ENCODE assay signal across 2 cellular contexts in the genomic region with DNA sequence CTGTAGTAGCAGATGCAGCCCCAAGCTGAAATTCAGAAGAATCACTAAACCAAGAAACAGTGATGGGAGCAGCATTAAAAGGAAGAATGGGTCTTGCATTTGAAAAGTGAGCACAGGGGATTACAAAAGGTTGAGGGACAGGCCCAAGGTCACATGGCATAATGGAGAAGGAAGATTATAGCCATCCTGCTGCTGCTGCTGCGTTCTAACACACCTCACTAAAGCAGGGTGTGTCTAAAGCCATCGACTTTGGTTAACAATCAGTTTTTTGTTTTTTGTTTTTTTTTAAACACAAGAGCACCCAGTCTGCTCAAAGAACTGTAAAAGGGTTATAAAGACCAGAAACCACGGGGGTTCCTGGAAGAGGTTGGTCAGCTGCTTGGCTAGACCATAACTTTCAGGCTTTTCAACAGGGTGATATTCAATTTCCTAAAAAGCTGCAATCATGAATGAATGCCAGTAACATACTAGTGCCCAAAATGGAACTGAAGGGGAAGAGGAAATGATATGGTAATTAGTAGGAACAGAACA.
TF ChIP-seq lines count a peak whose summit lies in the region.

No MANE protein-coding gene starts in this region.

TF ChIP-seq in HepG2, 621 proteins besides CTCF, POLR2A, EP300 and RAD21:
- TF ChIP-seq U2AF2 (IDR thresholded peaks at IDR 0.05; ENCODE audit: low read depth, low read length) (no peak), ZBTB20 (CRISPR knock-in tag; IDR thresholded peaks at IDR 0.05; ENCODE audit: borderline replicate concordance, low read depth) (no peak), ATRX (CRISPR knock-in tag; IDR thresholded peaks at IDR 0.05; ENCODE audit: borderline replicate concordance) (no peak), KAT2B (IDR thresholded peaks at IDR 0.05; ENCODE audit: borderline replicate concordance, low read depth, low read length) (no peak), ZNF207 (IDR thresholded peaks at IDR 0.05; ENCODE audit: borderline replicate concordance) (no peak), SNAPC2 (CRISPR knock-in tag; IDR thresholded peaks at IDR 0.05) (no peak), ZNF510 (CRISPR knock-in tag; IDR thresholded peaks at IDR 0.05; ENCODE audit: low read depth) (no peak), ASH2L (IDR thresholded peaks at IDR 0.05; ENCODE audit: insufficient read length, low read depth, low read length) (no peak)
- TF ChIP-seq, protein P1, sequence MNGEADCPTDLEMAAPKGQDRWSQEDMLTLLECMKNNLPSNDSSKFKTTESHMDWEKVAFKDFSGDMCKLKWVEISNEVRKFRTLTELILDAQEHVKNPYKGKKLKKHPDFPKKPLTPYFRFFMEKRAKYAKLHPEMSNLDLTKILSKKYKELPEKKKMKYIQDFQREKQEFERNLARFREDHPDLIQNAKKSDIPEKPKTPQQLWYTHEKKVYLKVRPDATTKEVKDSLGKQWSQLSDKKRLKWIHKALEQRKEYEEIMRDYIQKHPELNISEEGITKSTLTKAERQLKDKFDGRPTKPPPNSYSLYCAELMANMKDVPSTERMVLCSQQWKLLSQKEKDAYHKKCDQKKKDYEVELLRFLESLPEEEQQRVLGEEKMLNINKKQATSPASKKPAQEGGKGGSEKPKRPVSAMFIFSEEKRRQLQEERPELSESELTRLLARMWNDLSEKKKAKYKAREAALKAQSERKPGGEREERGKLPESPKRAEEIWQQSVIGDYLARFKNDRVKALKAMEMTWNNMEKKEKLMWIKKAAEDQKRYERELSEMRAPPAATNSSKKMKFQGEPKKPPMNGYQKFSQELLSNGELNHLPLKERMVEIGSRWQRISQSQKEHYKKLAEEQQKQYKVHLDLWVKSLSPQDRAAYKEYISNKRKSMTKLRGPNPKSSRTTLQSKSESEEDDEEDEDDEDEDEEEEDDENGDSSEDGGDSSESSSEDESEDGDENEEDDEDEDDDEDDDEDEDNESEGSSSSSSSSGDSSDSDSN (CRISPR knock-in tag; IDR thresholded peaks at IDR 0.05): no peak
- TF ChIP-seq, protein P2, sequence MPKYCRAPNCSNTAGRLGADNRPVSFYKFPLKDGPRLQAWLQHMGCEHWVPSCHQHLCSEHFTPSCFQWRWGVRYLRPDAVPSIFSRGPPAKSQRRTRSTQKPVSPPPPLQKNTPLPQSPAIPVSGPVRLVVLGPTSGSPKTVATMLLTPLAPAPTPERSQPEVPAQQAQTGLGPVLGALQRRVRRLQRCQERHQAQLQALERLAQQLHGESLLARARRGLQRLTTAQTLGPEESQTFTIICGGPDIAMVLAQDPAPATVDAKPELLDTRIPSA (CRISPR knock-in tag; IDR thresholded peaks at IDR 0.05; ENCODE audit: borderline replicate concordance): no peak
- TF ChIP-seq, protein P3, sequence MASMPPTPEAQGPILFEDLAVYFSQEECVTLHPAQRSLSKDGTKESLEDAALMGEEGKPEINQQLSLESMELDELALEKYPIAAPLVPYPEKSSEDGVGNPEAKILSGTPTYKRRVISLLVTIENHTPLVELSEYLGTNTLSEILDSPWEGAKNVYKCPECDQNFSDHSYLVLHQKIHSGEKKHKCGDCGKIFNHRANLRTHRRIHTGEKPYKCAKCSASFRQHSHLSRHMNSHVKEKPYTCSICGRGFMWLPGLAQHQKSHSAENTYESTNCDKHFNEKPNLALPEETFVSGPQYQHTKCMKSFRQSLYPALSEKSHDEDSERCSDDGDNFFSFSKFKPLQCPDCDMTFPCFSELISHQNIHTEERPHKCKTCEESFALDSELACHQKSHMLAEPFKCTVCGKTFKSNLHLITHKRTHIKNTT (CRISPR knock-in tag; IDR thresholded peaks at IDR 0.05): no peak

TF ChIP-seq in WTC11, 78 proteins besides CTCF, POLR2A, EP300 and RAD21:
- TF ChIP-seq, protein P4, sequence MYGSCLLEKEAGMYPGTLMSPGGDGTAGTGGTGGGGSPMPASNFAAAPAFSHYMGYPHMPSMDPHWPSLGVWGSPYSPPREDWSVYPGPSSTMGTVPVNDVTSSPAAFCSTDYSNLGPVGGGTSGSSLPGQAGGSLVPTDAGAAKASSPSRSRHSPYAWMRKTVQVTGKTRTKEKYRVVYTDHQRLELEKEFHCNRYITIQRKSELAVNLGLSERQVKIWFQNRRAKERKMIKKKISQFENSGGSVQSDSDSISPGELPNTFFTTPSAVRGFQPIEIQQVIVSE (CRISPR knock-in tag; IDR thresholded peaks at IDR 0.05; ENCODE audit: borderline replicate concordance): no peak
- TF ChIP-seq, protein P5, sequence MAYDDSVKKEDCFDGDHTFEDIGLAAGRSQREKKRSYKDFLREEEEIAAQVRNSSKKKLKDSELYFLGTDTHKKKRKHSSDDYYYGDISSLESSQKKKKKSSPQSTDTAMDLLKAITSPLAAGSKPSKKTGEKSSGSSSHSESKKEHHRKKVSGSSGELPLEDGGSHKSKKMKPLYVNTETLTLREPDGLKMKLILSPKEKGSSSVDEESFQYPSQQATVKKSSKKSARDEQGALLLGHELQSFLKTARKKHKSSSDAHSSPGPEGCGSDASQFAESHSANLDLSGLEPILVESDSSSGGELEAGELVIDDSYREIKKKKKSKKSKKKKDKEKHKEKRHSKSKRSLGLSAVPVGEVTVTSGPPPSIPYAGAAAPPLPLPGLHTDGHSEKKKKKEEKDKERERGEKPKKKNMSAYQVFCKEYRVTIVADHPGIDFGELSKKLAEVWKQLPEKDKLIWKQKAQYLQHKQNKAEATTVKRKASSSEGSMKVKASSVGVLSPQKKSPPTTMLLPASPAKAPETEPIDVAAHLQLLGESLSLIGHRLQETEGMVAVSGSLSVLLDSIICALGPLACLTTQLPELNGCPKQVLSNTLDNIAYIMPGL (CRISPR knock-in tag; IDR thresholded peaks at IDR 0.05): no peak
- TF ChIP-seq GRHL2 (CRISPR knock-in tag; IDR thresholded peaks at IDR 0.05; ENCODE audit: insufficient replicate concordance, severe bottlenecking) (no peak), ZBTB21 (CRISPR knock-in tag; IDR thresholded peaks at IDR 0.05; ENCODE audit: borderline replicate concordance) (no peak)
- TF ChIP-seq, protein P6, sequence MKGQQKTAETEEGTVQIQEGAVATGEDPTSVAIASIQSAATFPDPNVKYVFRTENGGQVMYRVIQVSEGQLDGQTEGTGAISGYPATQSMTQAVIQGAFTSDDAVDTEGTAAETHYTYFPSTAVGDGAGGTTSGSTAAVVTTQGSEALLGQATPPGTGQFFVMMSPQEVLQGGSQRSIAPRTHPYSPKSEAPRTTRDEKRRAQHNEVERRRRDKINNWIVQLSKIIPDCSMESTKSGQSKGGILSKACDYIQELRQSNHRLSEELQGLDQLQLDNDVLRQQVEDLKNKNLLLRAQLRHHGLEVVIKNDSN (CRISPR knock-in tag; IDR thresholded peaks at IDR 0.05): peak; percentile 71; the same call in 1 of the 2 replicates
- TF ChIP-seq, protein P7, sequence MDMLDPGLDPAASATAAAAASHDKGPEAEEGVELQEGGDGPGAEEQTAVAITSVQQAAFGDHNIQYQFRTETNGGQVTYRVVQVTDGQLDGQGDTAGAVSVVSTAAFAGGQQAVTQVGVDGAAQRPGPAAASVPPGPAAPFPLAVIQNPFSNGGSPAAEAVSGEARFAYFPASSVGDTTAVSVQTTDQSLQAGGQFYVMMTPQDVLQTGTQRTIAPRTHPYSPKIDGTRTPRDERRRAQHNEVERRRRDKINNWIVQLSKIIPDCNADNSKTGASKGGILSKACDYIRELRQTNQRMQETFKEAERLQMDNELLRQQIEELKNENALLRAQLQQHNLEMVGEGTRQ (CRISPR knock-in tag; IDR thresholded peaks at IDR 0.05): peak; percentile 73
